19 cellular contexts compared by ENCODE assay signal in the genomic region with DNA sequence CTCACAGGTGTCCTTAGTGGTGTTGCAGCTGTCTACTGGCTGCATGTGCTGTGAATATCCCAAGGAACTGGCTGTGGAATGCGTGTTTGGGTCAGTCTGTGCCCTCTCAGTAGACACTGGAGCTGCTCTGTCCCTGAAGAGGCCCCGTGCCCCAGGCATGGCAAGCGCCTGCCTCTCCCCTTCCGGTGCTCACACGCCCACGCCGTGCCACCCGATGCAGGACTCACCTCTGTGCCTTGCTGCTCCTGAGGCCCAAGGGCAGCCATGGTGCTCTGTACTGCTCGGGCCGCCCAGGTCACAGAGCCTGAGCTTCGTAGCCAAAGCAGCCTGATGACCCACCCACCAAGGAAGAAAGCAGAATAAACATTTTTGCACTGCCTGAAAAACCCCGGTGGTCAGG. TPM values are rescaled to one million over a fixed set of nuclear protein-coding genes. Genes with fewer than 3 reads are reported as not detected.
DNase-seq lines count a peak whose midpoint lies in the region; ATAC-seq, FAIRE-seq and TF ChIP-seq lines count a peak whose summit lies in the region.
"Had no signal": no experiment of that assay in that cellular context is flagged by ENCODE, and none has a peak within 500 bp of the region (broad histone marks: within the 10 kb centered on the region; RNA-seq: fewer than 3 reads in every experiment).

No MANE protein-coding gene starts in this region.

- H3K9me1 ChIP-seq in endothelial cell of umbilical vein (replicated peaks; ENCODE audit: control insufficient read depth, extremely low read depth, insufficient read depth, low read length): no peaks in the 10 kb centered on the region

- peaks cover 32% of the 10 kb centered on the region for H3K36me3 Mint-ChIP-seq in MCF 10A (ENCODE audit: insufficient read depth, unreplicated experiment)

- no peaks in the 10 kb centered on the region for H3K27me3 ChIP-seq in breast epithelium
- H3K27me3 ChIP-seq in Panc1 (ENCODE audit: control insufficient read depth, insufficient read depth, low read length): no peaks in the 10 kb centered on the region
- no peaks in the 10 kb centered on the region for H3K27me3 ChIP-seq in endothelial cell of umbilical vein (ENCODE audit: control insufficient read depth in 2 of 2, insufficient read depth in 2 of 2, low read length in 2 of 2)
- H3K27me3 ChIP-seq: heart right ventricle, MG63, right lobe of liver had no signal

- no peak overlapping the region for H3K27ac Mint-ChIP-seq in MCF 10A (ENCODE audit: low read depth, unreplicated experiment)
- H3K27ac Mint-ChIP-seq: activated naive CD8-positive, alpha-beta T cell treated with anti-CD3 and anti-CD28 coated beads, Interleukin-2, amount 50 U/mL, for 24 hours; activated T-cell treated with anti-CD3 and anti-CD28 coated beads, Interleukin-2, amount 50 U/mL, for 24 hours had no signal

- TF ChIP-seq CTCF in MCF 10A (IDR thresholded peaks at IDR 0.05; ENCODE audit: unreplicated experiment): no peak
- no peak for TF ChIP-seq CTCF in breast epithelium (IDR thresholded peaks at IDR 0.05)
- TF ChIP-seq CTCF in Panc1 (IDR thresholded peaks at IDR 0.05): no peak
- TF ChIP-seq CTCF in endothelial cell of umbilical vein (IDR thresholded peaks at IDR 0.05; ENCODE audit: extremely low read depth in 1 of 2, insufficient read depth in 1 of 2, low read depth in 1 of 2, low read length in 2 of 2): no peak

- no peak overlapping the region for H3K4me3 Mint-ChIP-seq in MCF 10A (ENCODE audit: unreplicated experiment)
- H3K4me3 Mint-ChIP-seq: activated naive CD8-positive, alpha-beta T cell treated with anti-CD3 and anti-CD28 coated beads, Interleukin-2, amount 50 U/mL, for 24 hours; activated T-cell treated with anti-CD3 and anti-CD28 coated beads, Interleukin-2, amount 50 U/mL, for 24 hours; CD4-positive, alpha-beta memory T cell had no signal

- peak; percentile 59 for DNase-seq in MCF 10A (ENCODE audit: unreplicated experiment)
- no peak for DNase-seq in breast epithelium (ENCODE audit: low spot score in 2 of 2)
- DNase-seq in Panc1 (ENCODE audit: low read depth, low spot score): no peak
- no peak for DNase-seq in endothelial cell of umbilical vein (ENCODE audit: low read depth, low spot score)
- DNase-seq in sciatic nerve (ENCODE audit: low spot score): no peak
- no peak for DNase-seq in NCI-H1092 treated with DMSO at 0.1 percent for 48 hours (lab: John Stamatoyannopoulos, UW)
- DNase-seq in cerebellum (ENCODE audit: low spot score): no peak
- DNase-seq: activated naive CD8-positive, alpha-beta T cell treated with anti-CD3 and anti-CD28 coated beads, Interleukin-2, amount 50 U/mL, for 24 hours; activated T-cell treated with anti-CD3 and anti-CD28 coated beads, Interleukin-2, amount 50 U/mL, for 24 hours; heart right ventricle; MG63; NCI-H1694 treated with DMSO at 0.1 percent for 48 hours; NCI-H345; nucleus accumbens; SHP77 treated with DMSO at 0.1 percent for 48 hours had no signal

- no peaks in the 10 kb centered on the region for H3K4me1 ChIP-seq in breast epithelium
- H3K4me1 ChIP-seq in Panc1 (ENCODE audit: control insufficient read depth, insufficient read depth, low read length): no peaks in the 10 kb centered on the region; the same call in 1 of the 2 replicates
- H3K4me1 ChIP-seq in endothelial cell of umbilical vein (ENCODE audit: control insufficient read depth, extremely low read depth, insufficient read depth, low read length): no peaks in the 10 kb centered on the region
- H3K4me1 ChIP-seq: heart right ventricle, right lobe of liver had no signal

- dilution Hi-C loops in endothelial cell of umbilical vein (cut with MboI; ENCODE audit: extremely low pct_ligation_motif_present, low sequenced_read_pairs): no loop called here

- H2AFZ ChIP-seq in endothelial cell of umbilical vein (ENCODE audit: low read depth, low read length): no peak overlapping the region

- TF ChIP-seq POLR2A in breast epithelium (IDR thresholded peaks at IDR 0.05) (no peak), endothelial cell of umbilical vein (IDR thresholded peaks at IDR 0.05; ENCODE audit: low read depth, low read length) (no peak)

- H3K27ac ChIP-seq in breast epithelium: no peak overlapping the region
- H3K27ac ChIP-seq in Panc1 (ENCODE audit: low read length): no peak overlapping the region
- H3K27ac ChIP-seq in endothelial cell of umbilical vein (ENCODE audit: insufficient read depth, low read depth, low read length): no peak overlapping the region
- H3K27ac ChIP-seq: heart right ventricle, right lobe of liver had no signal

- TSS peak; percentile 49 for BruUV-seq in MCF 10A (replicated peaks; lab: Mats Ljungman, UMichigan)
- no TSS peak for BruUV-seq in Panc1 (replicated peaks; lab: Mats Ljungman, UMichigan)
- TSS peak; percentile 53 for BruUV-seq in endothelial cell of umbilical vein (replicated peaks; lab: Mats Ljungman, UMichigan)

- H4K20me1 ChIP-seq in endothelial cell of umbilical vein (replicated peaks; ENCODE audit: control insufficient read depth, extremely low read depth, insufficient read depth, low read length): no peaks in the 10 kb centered on the region

- H3K4me1 Mint-ChIP-seq in MCF 10A (ENCODE audit: insufficient read depth, unreplicated experiment): peaks cover 18% of the 10 kb centered on the region
- H3K4me1 Mint-ChIP-seq: activated naive CD8-positive, alpha-beta T cell treated with anti-CD3 and anti-CD28 coated beads, Interleukin-2, amount 50 U/mL, for 24 hours had no signal

- H3K9ac ChIP-seq in endothelial cell of umbilical vein (replicated peaks; ENCODE audit: extremely low read depth, insufficient read depth, low read length): no peak overlapping the region

- no peaks in the 10 kb centered on the region for H3K79me2 ChIP-seq in endothelial cell of umbilical vein (ENCODE audit: control insufficient read depth, insufficient read depth, low read length)

- H3K27me3 Mint-ChIP-seq in MCF 10A (ENCODE audit: insufficient read depth, unreplicated experiment): no peaks in the 10 kb centered on the region
- H3K27me3 Mint-ChIP-seq: activated naive CD8-positive, alpha-beta T cell treated with anti-CD3 and anti-CD28 coated beads, Interleukin-2, amount 50 U/mL, for 24 hours; activated T-cell treated with anti-CD3 and anti-CD28 coated beads, Interleukin-2, amount 50 U/mL, for 24 hours; CD4-positive, alpha-beta memory T cell had no signal

- CTCF ChIA-PET in MCF 10A (lab: Yijun Ruan, JAX): no interaction called here
- CTCF ChIA-PET in Panc1 (lab: Charles Lee): no interaction called here
- CTCF ChIA-PET in endothelial cell of umbilical vein (lab: Charles Lee): no interaction called here

- POLR2A ChIA-PET in MCF 10A (lab: Yijun Ruan, JAX) (no interaction called here), Panc1 (lab: Charles Lee) (interaction anchor here (0.6 kb wide), 1 partner anchor 14 kb away, joined by 4 read pairs; no protein-coding TSS in a partner anchor), endothelial cell of umbilical vein (lab: Charles Lee) (no interaction called here)

- in situ Hi-C loops in Panc1 (cut with HindIII; ENCODE audit: low pct_unique_long_range_greater_than_20kb, low sequenced_read_pairs): no loop called here

- no peak overlapping the region for H3K4me2 ChIP-seq in endothelial cell of umbilical vein (ENCODE audit: insufficient read depth, low read length)

- peaks cover 10% of the 10 kb centered on the region for H3K36me3 ChIP-seq in breast epithelium
- no peaks in the 10 kb centered on the region for H3K36me3 ChIP-seq in Panc1 (ENCODE audit: control insufficient read depth, insufficient read depth, low read length)
- peaks cover 0 to 15% of the 10 kb centered on the region in 2 experiments for H3K36me3 ChIP-seq in endothelial cell of umbilical vein (ENCODE audit: control insufficient read depth in 2 of 2, extremely low read depth in 1 of 2, insufficient read depth in 2 of 2, low read length in 2 of 2)

- H3K9me3 ChIP-seq in breast epithelium (no peaks in the 10 kb centered on the region), Panc1 (ENCODE audit: control insufficient read depth, insufficient read depth, low read depth, low read length) (no peaks in the 10 kb centered on the region), endothelial cell of umbilical vein (replicated peaks; ENCODE audit: control insufficient read depth, insufficient read depth, low read length) (no peaks in the 10 kb centered on the region)
- H3K9me3 ChIP-seq: heart right ventricle, MG63, right lobe of liver had no signal

- H3K4me3 ChIP-seq in breast epithelium (no peak overlapping the region), Panc1 (ENCODE audit: low read depth in 2 of 2, low read length in 2 of 2) (no peak overlapping the region), endothelial cell of umbilical vein (replicated peaks in 1 of 3; ENCODE audit: insufficient read depth in 1 of 3, low read depth in 1 of 3, low read length in 3 of 3) (no peak overlapping the region)
- H3K4me3 ChIP-seq: heart right ventricle, MG63, right lobe of liver had no signal

- H3K9me3 Mint-ChIP-seq in MCF 10A (ENCODE audit: unreplicated experiment): no peaks in the 10 kb centered on the region
- H3K9me3 Mint-ChIP-seq: activated naive CD8-positive, alpha-beta T cell treated with anti-CD3 and anti-CD28 coated beads, Interleukin-2, amount 50 U/mL, for 24 hours; activated T-cell treated with anti-CD3 and anti-CD28 coated beads, Interleukin-2, amount 50 U/mL, for 24 hours; CD4-positive, alpha-beta memory T cell had no signal

- ATAC-seq in Panc1 (peak; percentile 5; the same call in 1 of the 2 replicates), sciatic nerve (peak; percentile 17), GM21381 (IDR thresholded peaks at IDR 0.05; ENCODE audit: unreplicated experiment) (no peak)
- ATAC-seq: activated naive CD8-positive, alpha-beta T cell treated with anti-CD3 and anti-CD28 coated beads, Interleukin-2, amount 50 U/mL, for 24 hours had no signal

- intact Hi-C loops in MCF 10A (cut with micrococcal nuclease): no loop called here
- intact Hi-C loops in breast epithelium (cut with DNase I; ENCODE audit: low total_unique reads): no loop called here
- intact Hi-C loops in Panc1 (cut with micrococcal nuclease; ENCODE audit: unreplicated experiment): no loop called here
- intact Hi-C loops in endothelial cell of umbilical vein (cut with micrococcal nuclease): no loop called here
- intact Hi-C loops in sciatic nerve (cut with DNase I): no loop called here

- FAIRE-seq in endothelial cell of umbilical vein (lab: Jason Lieb, UNC): no peak
- FAIRE-seq: islet of Langerhans had no signal

RNA-seq across cellular contexts. Expression of a gene that starts 10.0 kb away (rescaled TPM):
- total RNA-seq in MCF 10A (2022): 1.7 and 3.6 TPM in 2 replicates
- 1 to 10 TPM; 3.1 to 7.5 (median 5.9) TPM for total RNA-seq in breast epithelium
- total RNA-seq in Panc1 (2021; ENCODE audit: unreplicated experiment): 10.2 TPM
- 25.0 TPM for polyA plus RNA-seq in Panc1 (2012; ENCODE audit: insufficient read length)
- total RNA-seq in endothelial cell of umbilical vein: 3.0 and 5.5 TPM in 2 replicates
- polyA plus RNA-seq in endothelial cell of umbilical vein: 4.9 and 7.2 TPM in 2 replicates
- 0.71 and 1.4 TPM in 2 replicates for polyA plus RNA-seq in endothelial cell of umbilical vein (2011; cell fraction: cytosol; rRNA removed)
- 29.7 and 37.3 TPM in 2 replicates for polyA plus RNA-seq in endothelial cell of umbilical vein (2011; cell fraction: nucleus; rRNA removed)
- 5.6 and 15.6 TPM in 2 replicates for polyA plus RNA-seq in endothelial cell of umbilical vein (2012)
- polyA minus RNA-seq in endothelial cell of umbilical vein: 1.7 and 3.1 TPM in 2 replicates
- polyA minus RNA-seq in endothelial cell of umbilical vein (2011; cell fraction: cytosol; rRNA and poly(A)+ RNA removed): not detected
- polyA minus RNA-seq in endothelial cell of umbilical vein (2011; cell fraction: nucleus; rRNA and poly(A)+ RNA removed): 3.5 and 5.0 TPM in 2 replicates
- total RNA-seq in sciatic nerve: 48.9 TPM
- 10.1 TPM for total RNA-seq in cerebellum
- polyA plus RNA-seq: CD4-positive, alpha-beta memory T cell had no signal

RNA-seq across cellular contexts. Expression of a gene that starts 14.7 kb away (rescaled TPM):
- total RNA-seq in MCF 10A (2022) (not detected in 2 replicates), breast epithelium (1 to 10 TPM in 2 of 3 donors, under 1 TPM in 1; 0.80 to 2.3 (median 1.6) TPM), Panc1 (2021; ENCODE audit: unreplicated experiment) (2.4 TPM), endothelial cell of umbilical vein (0.93 and 1.9 TPM in 2 replicates), sciatic nerve (0.94 TPM), cerebellum (19.4 TPM)
- polyA plus RNA-seq in Panc1 (2012; ENCODE audit: insufficient read length): 8.3 TPM
- 2.2 and 3.8 TPM in 2 replicates for polyA plus RNA-seq in endothelial cell of umbilical vein
- polyA plus RNA-seq in endothelial cell of umbilical vein (2011; cell fraction: cytosol; rRNA removed): 1.0 and 1.4 TPM in 2 replicates
- 3.8 TPM in 2 replicates for polyA plus RNA-seq in endothelial cell of umbilical vein (2011; cell fraction: nucleus; rRNA removed)
- 5.3 and 13.2 TPM in 2 replicates for polyA plus RNA-seq in endothelial cell of umbilical vein (2012)
- polyA minus RNA-seq in endothelial cell of umbilical vein: 0.56 and 0.57 TPM in 2 replicates
- polyA minus RNA-seq in endothelial cell of umbilical vein (2011; cell fraction: cytosol; rRNA and poly(A)+ RNA removed): not detected
- polyA minus RNA-seq in endothelial cell of umbilical vein (2011; cell fraction: nucleus; rRNA and poly(A)+ RNA removed): 0.77 and 0.91 TPM in 2 replicates
- total RNA-seq: right lobe of liver had no signal
- polyA plus RNA-seq: CD4-positive, alpha-beta memory T cell had no signal

RNA-seq across cellular contexts. Expression of a gene that starts 17.3 kb away (rescaled TPM):
- total RNA-seq in MCF 10A (2022) (0.56 TPM in 1 of 2 replicates, not detected in the other), breast epithelium (not detected), Panc1 (2021; ENCODE audit: unreplicated experiment) (1.1 TPM), endothelial cell of umbilical vein (0.99 TPM in 1 of 2 replicates, not detected in the other), sciatic nerve (0.85 TPM), cerebellum (2.7 TPM)
- 3.2 TPM for polyA plus RNA-seq in Panc1 (2012; ENCODE audit: insufficient read length)
- polyA plus RNA-seq in endothelial cell of umbilical vein: 0.63 and 0.75 TPM in 2 replicates
- 0.06 TPM in 1 of 2 replicates, not detected in the other for polyA plus RNA-seq in endothelial cell of umbilical vein (2011; cell fraction: cytosol; rRNA removed)
- polyA plus RNA-seq in endothelial cell of umbilical vein (2011; cell fraction: nucleus; rRNA removed): 3.1 and 4.8 TPM in 2 replicates
- polyA plus RNA-seq in endothelial cell of umbilical vein (2012): 1.6 and 3.9 TPM in 2 replicates
- not detected in 2 replicates for polyA minus RNA-seq in endothelial cell of umbilical vein
- not detected for polyA minus RNA-seq in endothelial cell of umbilical vein (2011; cell fraction: cytosol; rRNA and poly(A)+ RNA removed)
- 0.29 TPM in 1 of 2 replicates, not detected in the other for polyA minus RNA-seq in endothelial cell of umbilical vein (2011; cell fraction: nucleus; rRNA and poly(A)+ RNA removed)
- total RNA-seq: CD4-positive, alpha-beta memory T cell; right lobe of liver had no signal
- polyA plus RNA-seq: CD4-positive, alpha-beta memory T cell had no signal

RNA-seq across cellular contexts. Expression of a gene that starts 31.1 kb away (rescaled TPM):
- total RNA-seq in MCF 10A (2022): 61.2 and 67.3 TPM in 2 replicates
- 10 to 100 TPM; 40.6 to 69.3 (median 44.1) TPM for total RNA-seq in breast epithelium
- 121 TPM for total RNA-seq in Panc1 (2021; ENCODE audit: unreplicated experiment)
- polyA plus RNA-seq in Panc1 (2012; ENCODE audit: insufficient read length): 191 TPM
- total RNA-seq in endothelial cell of umbilical vein: 70.4 and 73.1 TPM in 2 replicates
- polyA plus RNA-seq in endothelial cell of umbilical vein: 89.4 and 98.8 TPM in 2 replicates
- 56.9 and 73.3 TPM in 2 replicates for polyA plus RNA-seq in endothelial cell of umbilical vein (2011; cell fraction: cytosol; rRNA removed)
- polyA plus RNA-seq in endothelial cell of umbilical vein (2011; cell fraction: nucleus; rRNA removed): 57.0 and 57.5 TPM in 2 replicates
- 60.9 and 110 TPM in 2 replicates for polyA plus RNA-seq in endothelial cell of umbilical vein (2012)
- polyA minus RNA-seq in endothelial cell of umbilical vein: 32.8 and 34.2 TPM in 2 replicates
- 14.5 TPM for polyA minus RNA-seq in endothelial cell of umbilical vein (2011; cell fraction: cytosol; rRNA and poly(A)+ RNA removed)
- 13.1 and 16.7 TPM in 2 replicates for polyA minus RNA-seq in endothelial cell of umbilical vein (2011; cell fraction: nucleus; rRNA and poly(A)+ RNA removed)
- 129 TPM for total RNA-seq in sciatic nerve
- 29.3 TPM for total RNA-seq in cerebellum

RNA-seq across cellular contexts. Expression of a gene that starts 36.5 kb away (rescaled TPM):
- 58.9 and 74.1 TPM in 2 replicates for total RNA-seq in MCF 10A (2022)
- total RNA-seq in breast epithelium: 100 to 1,000 TPM in 2 of 3 donors, 10 to 100 TPM in 1; 60.6 to 135 (median 107) TPM
- 75.3 TPM for total RNA-seq in Panc1 (2021; ENCODE audit: unreplicated experiment)
- 68.7 TPM for polyA plus RNA-seq in Panc1 (2012; ENCODE audit: insufficient read length)
- 86.6 and 94.7 TPM in 2 replicates for total RNA-seq in endothelial cell of umbilical vein
- polyA plus RNA-seq in endothelial cell of umbilical vein: 57.6 and 75.4 TPM in 2 replicates
- 28.6 and 34.7 TPM in 2 replicates for polyA plus RNA-seq in endothelial cell of umbilical vein (2011; cell fraction: cytosol; rRNA removed)
- polyA plus RNA-seq in endothelial cell of umbilical vein (2011; cell fraction: nucleus; rRNA removed): 302 and 431 TPM in 2 replicates
- 60.0 and 67.6 TPM in 2 replicates for polyA plus RNA-seq in endothelial cell of umbilical vein (2012)
- polyA minus RNA-seq in endothelial cell of umbilical vein: 40.6 and 40.9 TPM in 2 replicates
- polyA minus RNA-seq in endothelial cell of umbilical vein (2011; cell fraction: cytosol; rRNA and poly(A)+ RNA removed): 12.4 TPM
- 98.2 and 126 TPM in 2 replicates for polyA minus RNA-seq in endothelial cell of umbilical vein (2011; cell fraction: nucleus; rRNA and poly(A)+ RNA removed)
- 102 TPM for total RNA-seq in sciatic nerve
- total RNA-seq in cerebellum: 126 TPM
